In genomic region chr19:2248136-2249009, GRCh38 we compare ENCODE assay signal across 25 cellular contexts. TPM values are rescaled to one million over a fixed set of nuclear protein-coding genes. Genes with fewer than 3 reads are reported as not detected.
DNase-seq lines count a peak whose midpoint lies in the region; TF ChIP-seq lines count a peak whose summit lies in the region.
"Had no signal": no experiment of that assay in that cellular context is flagged by ENCODE, and none has a peak within 500 bp of the region (broad histone marks: within the 10 kb centered on the region; RNA-seq: fewer than 3 reads in every experiment).

No MANE protein-coding gene starts in this region.

- H3K9me3 Mint-ChIP-seq in MCF 10A (ENCODE audit: unreplicated experiment) (no peaks in the 10 kb centered on the region), mesothelial cell of epicardium (no peaks in the 10 kb centered on the region)
- H3K9me3 Mint-ChIP-seq: activated T-cell treated with anti-CD3 and anti-CD28 coated beads, Interleukin-2, amount 50 U/mL, for 4 hours; T-cell had no signal

- H3K4me3 Mint-ChIP-seq in MCF 10A (ENCODE audit: unreplicated experiment) (no peak overlapping the region), mesothelial cell of epicardium (no peak overlapping the region)
- H3K4me3 Mint-ChIP-seq: activated T-cell treated with anti-CD3 and anti-CD28 coated beads, Interleukin-2, amount 50 U/mL, for 4 hours; T-cell had no signal

- no peak overlapping the region for H3K27ac ChIP-seq in breast epithelium
- H3K27ac ChIP-seq: KMS-11, spleen had no signal

- H3K4me1 Mint-ChIP-seq in MCF 10A (ENCODE audit: insufficient read depth, unreplicated experiment) = peaks cover 5% of the 10 kb centered on the region
- H3K4me1 Mint-ChIP-seq in mesothelial cell of epicardium = no peaks in the 10 kb centered on the region

- H3K27ac Mint-ChIP-seq in MCF 10A (ENCODE audit: low read depth, unreplicated experiment) (no peak overlapping the region), mesothelial cell of epicardium (peak overlapping the region; percentile 59)
- H3K27ac Mint-ChIP-seq: T-cell had no signal

- H3K36me3 Mint-ChIP-seq in MCF 10A (ENCODE audit: insufficient read depth, unreplicated experiment) = peaks cover 60% of the 10 kb centered on the region
- peaks cover 4% of the 10 kb centered on the region for H3K36me3 Mint-ChIP-seq in mesothelial cell of epicardium

- peaks cover 6 to 13% of the 10 kb centered on the region in 2 donors for H3K4me1 ChIP-seq in breast epithelium
- H3K4me1 ChIP-seq: HAP-1 had no signal

- no peaks in the 10 kb centered on the region for H3K27me3 Mint-ChIP-seq in MCF 10A (ENCODE audit: insufficient read depth, unreplicated experiment)
- peaks cover 10% of the 10 kb centered on the region for H3K27me3 Mint-ChIP-seq in mesothelial cell of epicardium (ENCODE audit: low read depth)

- no peak for DNase-seq in MCF 10A (ENCODE audit: unreplicated experiment)
- DNase-seq in breast epithelium (ENCODE audit: low spot score in 2 of 2) = no peak
- DNase-seq in NCI-H345 treated with DMSO at 0.1 percent for 48 hours (lab: John Stamatoyannopoulos, UW; ENCODE audit: unreplicated experiment) = peak; percentile 28
- no peak for DNase-seq in mesothelial cell of epicardium (ENCODE audit: low spot score in 2 of 2, unreplicated experiment in 2 of 2)
- no peak for DNase-seq in SK-N-DZ (ENCODE audit: low spot score)
- no peak for DNase-seq in HT-29 (ENCODE audit: low spot score)
- DNase-seq: activated CD8-positive, alpha-beta memory T cell treated with anti-CD3 and anti-CD28 coated beads for 24 hours; activated naive CD4-positive, alpha-beta T cell treated with Interleukin-2 at 50 U/mL for 16 hours; activated T-cell treated with anti-CD3 and anti-CD28 coated beads, Interleukin-2, amount 50 U/mL, for 4 hours; cortex of kidney; DND-41; glutamatergic neuron; mesenchymal stem cell; MV-4-11; NCI-H187; NCI-H748 treated with DMSO at 0.1 percent for 48 hours; nucleus accumbens; retina; SHP77 treated with DMSO at 0.1 percent for 48 hours; spleen; stimulated activated CD4-positive, alpha-beta T cell treated with anti-CD3 and anti-CD28 coated beads, Interleukin-4, amount 100 ng/mL, for 24 hours; T-cell had no signal

- H3K36me3 ChIP-seq in breast epithelium = peaks cover 27% of the 10 kb centered on the region

- TF ChIP-seq CTCF in MCF 10A (IDR thresholded peaks at IDR 0.05; ENCODE audit: unreplicated experiment) (no peak), breast epithelium (IDR thresholded peaks at IDR 0.05) (no peak), mesothelial cell of epicardium (IDR thresholded peaks at IDR 0.05; ENCODE audit: unreplicated experiment) (no peak)

- intact Hi-C loops in MCF 10A (cut with micrococcal nuclease) = no loop called here
- intact Hi-C loops in breast epithelium (cut with DNase I; ENCODE audit: low total_unique reads) = loop anchor here (5.0 kb wide), 1 partner anchor 584 kb away; no protein-coding TSS in a partner anchor

- CTCF ChIA-PET in MCF 10A (lab: Yijun Ruan, JAX) = no interaction called here

- POLR2A ChIA-PET in MCF 10A (lab: Yijun Ruan, JAX) = interaction anchor here (0.5 to 1.8 kb wide), 3 partner anchors 9 to 117 kb away, joined by 3 to 7 read pairs (median 3); no protein-coding TSS in a partner anchor

- TF ChIP-seq POLR2A in breast epithelium (IDR thresholded peaks at IDR 0.05) = no peak

- H3K27me3 ChIP-seq in breast epithelium = peaks cover 18 to 43% of the 10 kb centered on the region in 2 donors

- BruUV-seq in MCF 10A (replicated peaks; lab: Mats Ljungman, UMichigan) = TSS peak; percentile 57

- no peak overlapping the region for H3K4me3 ChIP-seq in breast epithelium
- H3K4me3 ChIP-seq: HAP-1, spleen had no signal

- no peaks in the 10 kb centered on the region for H3K9me3 ChIP-seq in breast epithelium
- H3K9me3 ChIP-seq: HAP-1, spleen had no signal

RNA-seq across cellular contexts. Expression of gene AMH, which starts 0.8 kb away (rescaled TPM):
- total RNA-seq in MCF 10A (2022) (11.9 and 21.2 TPM in 2 replicates), breast epithelium (1 to 10 TPM in 2 of 3 donors, not detected in 1; 2.5 to 3.9 TPM), mesothelial cell of epicardium (42.4 to 50.1 TPM (median 44.5 TPM) in 3 replicates)
- 11.5 and 13.5 TPM in 2 replicates for polyA plus RNA-seq in SK-N-DZ (2014; cell fraction: cytosol; rRNA removed)
- polyA plus RNA-seq in SK-N-DZ (2014; cell fraction: nucleus; rRNA removed) = 285 and 416 TPM in 2 replicates
- total RNA-seq in HT-29 (2014; rRNA removed; shearing (Covaris generic)) = 17.3 and 19.9 TPM in 2 replicates

RNA-seq across cellular contexts. Expression of gene JSRP1, which starts 7.8 kb away (rescaled TPM):
- total RNA-seq in MCF 10A (2022) (0.37 and 0.49 TPM in 2 replicates), breast epithelium (1 to 10 TPM in 2 of 3 donors, not detected in 1; 1.0 to 2.3 TPM), mesothelial cell of epicardium (0.80 TPM in 1 of 3 replicates, not detected in the others)
- polyA plus RNA-seq in SK-N-DZ (2014; cell fraction: cytosol; rRNA removed) = 8.7 and 19.3 TPM in 2 replicates
- polyA plus RNA-seq in SK-N-DZ (2014; cell fraction: nucleus; rRNA removed) = 9.6 and 14.3 TPM in 2 replicates
- total RNA-seq in HT-29 (2014; rRNA removed; shearing (Covaris generic)) = 0.34 and 0.38 TPM in 2 replicates
- total RNA-seq: A172 had no signal

RNA-seq across cellular contexts. Expression of gene SF3A2, which starts 11.7 kb away (rescaled TPM):
- total RNA-seq in MCF 10A (2022) (101 and 119 TPM in 2 replicates), breast epithelium (10 to 100 TPM; 32.6 to 38.0 (median 33.3) TPM), mesothelial cell of epicardium (142 to 156 TPM (median 146 TPM) in 3 replicates)
- polyA plus RNA-seq in SK-N-DZ (2014; cell fraction: cytosol; rRNA removed) = 29.1 and 36.1 TPM in 2 replicates
- 112 and 117 TPM in 2 replicates for polyA plus RNA-seq in SK-N-DZ (2014; cell fraction: nucleus; rRNA removed)
- total RNA-seq in HT-29 (2014; rRNA removed; shearing (Covaris generic)) = 80.5 and 102 TPM in 2 replicates

RNA-seq across cellular contexts. Expression of gene PLEKHJ1, which starts 12.2 kb away (rescaled TPM):
- total RNA-seq in MCF 10A (2022) = 44.3 and 54.1 TPM in 2 replicates
- 10 to 100 TPM; 44.6 to 52.8 (median 47.4) TPM for total RNA-seq in breast epithelium
- 73.4 to 75.6 TPM (median 73.8 TPM) in 3 replicates for total RNA-seq in mesothelial cell of epicardium
- polyA plus RNA-seq in SK-N-DZ (2014; cell fraction: cytosol; rRNA removed) = 149 TPM in 2 replicates
- 161 and 205 TPM in 2 replicates for polyA plus RNA-seq in SK-N-DZ (2014; cell fraction: nucleus; rRNA removed)
- 295 and 307 TPM in 2 replicates for total RNA-seq in HT-29 (2014; rRNA removed; shearing (Covaris generic))

RNA-seq across cellular contexts. Expression of gene PEAK3, which starts 33.6 kb away (rescaled TPM):
- not detected in 2 replicates for total RNA-seq in MCF 10A (2022)
- total RNA-seq in breast epithelium = 1 to 10 TPM in 1 of 3 donors, not detected in 2; 1.8 TPM
- 0.11 TPM in 1 of 3 replicates, not detected in the others for total RNA-seq in mesothelial cell of epicardium
- not detected in 2 replicates for polyA plus RNA-seq in SK-N-DZ (2014; cell fraction: cytosol; rRNA removed)
- polyA plus RNA-seq in SK-N-DZ (2014; cell fraction: nucleus; rRNA removed) = not detected in 2 replicates
- not detected in 2 replicates for total RNA-seq in HT-29 (2014; rRNA removed; shearing (Covaris generic))
